Comparison of ENCODE assay signal across 9 cellular contexts in the genomic region with DNA sequence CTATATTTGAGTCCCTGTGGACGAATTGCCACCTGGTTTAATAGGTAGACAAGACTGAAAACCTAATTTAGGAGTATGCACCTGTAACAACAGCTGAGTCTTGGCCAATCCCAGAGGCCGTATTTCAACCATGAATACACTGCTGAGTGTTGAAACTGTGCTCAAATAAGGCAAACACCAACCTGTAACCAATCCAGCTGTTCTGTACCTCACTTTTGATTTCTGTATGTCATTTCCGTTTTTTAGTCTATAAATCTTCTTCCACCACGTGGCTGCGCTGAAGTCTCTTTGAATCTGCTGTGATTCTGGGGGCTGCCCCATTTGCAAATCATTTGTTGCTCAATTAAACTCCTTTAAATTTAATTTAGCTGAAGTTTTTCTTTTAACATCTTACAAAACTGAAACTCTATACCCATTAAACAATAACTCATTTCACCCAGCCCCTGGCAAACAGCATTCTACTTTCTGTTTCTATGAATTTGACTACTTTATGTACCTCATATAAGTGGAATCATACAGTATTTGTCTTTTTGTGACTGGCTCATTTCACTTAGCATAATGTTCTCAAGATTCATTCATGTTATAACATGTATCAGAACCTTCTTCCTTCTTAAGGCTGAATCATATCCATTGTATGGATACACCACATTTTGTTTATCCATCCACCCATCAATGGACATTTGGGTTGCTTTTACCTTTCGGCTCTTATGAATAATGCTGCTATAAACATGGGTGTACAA. TPM values are rescaled to one million over a fixed set of nuclear protein-coding genes. Genes with fewer than 3 reads are reported as not detected.
DNase-seq lines count a peak whose midpoint lies in the region; ATAC-seq and TF ChIP-seq lines count a peak whose summit lies in the region.
"Had no signal": no experiment of that assay in that cellular context is flagged by ENCODE, and none has a peak within 500 bp of the region (broad histone marks: within the 10 kb centered on the region; RNA-seq: fewer than 3 reads in every experiment).

No MANE protein-coding gene starts in this region.

- H3K9me3 Mint-ChIP-seq in activated T-helper 2 cell treated with anti-CD3 and anti-CD28 coated beads, Interferon-gamma antibody, Interleukin-2, Interleukin-4, amounts not matched to agents 10 μg/mL and 5 μg/mL and 100 μg/mL, durations not matched to agents 14 hours and 24 hours and 36 hours = no peaks in the 10 kb centered on the region
- H3K9me3 Mint-ChIP-seq in stimulated activated naive CD8-positive, alpha-beta T cell treated with anti-CD3 and anti-CD28 coated beads, Interleukin-15, amount 100 ng/mL, for 72 hours = no peaks in the 10 kb centered on the region

- H3K4me1 ChIP-seq in gastrocnemius medialis = no peaks in the 10 kb centered on the region
- H3K4me1 ChIP-seq: esophagus muscularis mucosa had no signal

- H3K36me3 ChIP-seq in gastrocnemius medialis = no peaks in the 10 kb centered on the region
- H3K36me3 ChIP-seq: esophagus muscularis mucosa had no signal

- no peaks in the 10 kb centered on the region for H3K27me3 ChIP-seq in gastrocnemius medialis
- H3K27me3 ChIP-seq: esophagus muscularis mucosa had no signal

- H3K27me3 Mint-ChIP-seq in activated T-helper 2 cell treated with anti-CD3 and anti-CD28 coated beads, Interferon-gamma antibody, Interleukin-2, Interleukin-4, amounts not matched to agents 10 μg/mL and 5 μg/mL and 100 μg/mL, durations not matched to agents 14 hours and 24 hours and 36 hours (ENCODE audit: low read depth) = peaks cover 6% of the 10 kb centered on the region
- no peaks in the 10 kb centered on the region for H3K27me3 Mint-ChIP-seq in stimulated activated naive CD8-positive, alpha-beta T cell treated with anti-CD3 and anti-CD28 coated beads, Interleukin-15, amount 100 ng/mL, for 72 hours

- peak overlapping the region; percentile 69 for H3K27ac Mint-ChIP-seq in activated T-helper 2 cell treated with anti-CD3 and anti-CD28 coated beads, Interferon-gamma antibody, Interleukin-2, Interleukin-4, amounts not matched to agents 10 μg/mL and 5 μg/mL and 100 μg/mL, durations not matched to agents 14 hours and 24 hours and 36 hours
- peak overlapping the region in 1 of 2 donors; percentile 79 for H3K27ac Mint-ChIP-seq in stimulated activated naive CD8-positive, alpha-beta T cell treated with anti-CD3 and anti-CD28 coated beads, Interleukin-15, amount 100 ng/mL, for 72 hours

- no peak overlapping the region for H3K4me3 Mint-ChIP-seq in activated T-helper 2 cell treated with anti-CD3 and anti-CD28 coated beads, Interferon-gamma antibody, Interleukin-2, Interleukin-4, amounts not matched to agents 10 μg/mL and 5 μg/mL and 100 μg/mL, durations not matched to agents 14 hours and 24 hours and 36 hours (ENCODE audit: low read depth)
- H3K4me3 Mint-ChIP-seq in stimulated activated naive CD8-positive, alpha-beta T cell treated with anti-CD3 and anti-CD28 coated beads, Interleukin-15, amount 100 ng/mL, for 72 hours = peak overlapping the region; percentile 54 to 65

- H3K4me1 Mint-ChIP-seq in activated T-helper 2 cell treated with anti-CD3 and anti-CD28 coated beads, Interferon-gamma antibody, Interleukin-2, Interleukin-4, amounts not matched to agents 10 μg/mL and 5 μg/mL and 100 μg/mL, durations not matched to agents 14 hours and 24 hours and 36 hours (ENCODE audit: low read depth) = peaks cover 10% of the 10 kb centered on the region
- peaks cover 10% of the 10 kb centered on the region for H3K4me1 Mint-ChIP-seq in stimulated activated naive CD8-positive, alpha-beta T cell treated with anti-CD3 and anti-CD28 coated beads, Interleukin-15, amount 100 ng/mL, for 72 hours

- no peaks in the 10 kb centered on the region for H3K36me3 Mint-ChIP-seq in activated T-helper 2 cell treated with anti-CD3 and anti-CD28 coated beads, Interferon-gamma antibody, Interleukin-2, Interleukin-4, amounts not matched to agents 10 μg/mL and 5 μg/mL and 100 μg/mL, durations not matched to agents 14 hours and 24 hours and 36 hours (ENCODE audit: low read depth)

- ATAC-seq in HG03108 (IDR thresholded peaks at IDR 0.05; ENCODE audit: unreplicated experiment) (peak; percentile 50), gastrocnemius medialis (no peak)
- peak; percentile 84 for ATAC-seq in stimulated activated naive CD8-positive, alpha-beta T cell treated with anti-CD3 and anti-CD28 coated beads, Interleukin-15, amount 100 ng/mL, for 72 hours

- H3K27ac ChIP-seq in gastrocnemius medialis = no peak overlapping the region
- H3K27ac ChIP-seq: esophagus muscularis mucosa had no signal

- no peaks in the 10 kb centered on the region for H3K9me3 ChIP-seq in gastrocnemius medialis
- H3K9me3 ChIP-seq: esophagus muscularis mucosa had no signal

- intact Hi-C loops in activated T-helper 2 cell treated with anti-CD3 and anti-CD28 coated beads, Interferon-gamma antibody, Interleukin-2, Interleukin-4, amounts not matched to agents 10 μg/mL and 5 μg/mL and 100 μg/mL, durations not matched to agents 14 hours and 24 hours and 36 hours (cut with micrococcal nuclease) = no loop called here
- intact Hi-C loops in gastrocnemius medialis (cut with DNase I; ENCODE audit: low total_unique reads) = no loop called here

- no peak overlapping the region for H3K4me3 ChIP-seq in gastrocnemius medialis
- H3K4me3 ChIP-seq: esophagus muscularis mucosa had no signal

- TF ChIP-seq POLR2A in gastrocnemius medialis (IDR thresholded peaks at IDR 0.05) = no peak

- peak; percentile 71 for DNase-seq in activated effector memory CD4-positive, alpha-beta T cell treated with anti-CD3 and anti-CD28 coated beads, Interleukin-2, amount 50 U/mL, for 16 hours
- DNase-seq in activated effector memory CD4-positive, alpha-beta T cell treated with Interleukin-2 at 50 U/mL for 16 hours = no peak
- DNase-seq in activated T-helper 2 cell treated with anti-CD3 and anti-CD28 coated beads, Interferon-gamma antibody, Interleukin-2, Interleukin-4, amounts not matched to agents 10 μg/mL and 5 μg/mL and 100 μg/mL, durations not matched to agents 14 hours and 24 hours and 36 hours (ENCODE audit: low spot score) = no peak
- peak; percentile 10 to 48 for DNase-seq in stimulated activated naive CD8-positive, alpha-beta T cell treated with anti-CD3 and anti-CD28 coated beads, Interleukin-15, amount 100 ng/mL, for 72 hours
- DNase-seq in NCI-H187 (lab: John Stamatoyannopoulos, UW) (no peak), T-helper 9 cell (no peak), gastrocnemius medialis (no peak)

- no peak for TF ChIP-seq CTCF in gastrocnemius medialis (IDR thresholded peaks at IDR 0.05 in 4 of 5, conservative IDR thresholded peaks at IDR 0.05 in 1 of 5)

- in situ Hi-C loops in gastrocnemius medialis (cut with MboI; ENCODE audit: low sequenced_read_pairs in 4 of 4) = no loop called here

RNA-seq across cellular contexts. Expression of a gene that starts 7.5 kb away (rescaled TPM):
- 24.1 and 27.8 TPM in 2 replicates for total RNA-seq in activated T-helper 2 cell treated with anti-CD3 and anti-CD28 coated beads, Interferon-gamma antibody, Interleukin-2, Interleukin-4, amounts not matched to agents 10 μg/mL and 5 μg/mL and 100 μg/mL, durations not matched to agents 14 hours and 24 hours and 36 hours
- total RNA-seq in gastrocnemius medialis = 10 to 100 TPM; 31.4 to 76.7 (median 53.9) TPM

Comparison
In these comparisons a context has a peak if more than half of its experiments do, and no peak if none do; other contexts are left out.
1. DNase-seq: peak in activated effector memory CD4-positive, alpha-beta T cell treated with anti-CD3 and anti-CD28 coated beads, Interleukin-2, amount 50 U/mL, for 16 hours (single experiment) and stimulated activated naive CD8-positive, alpha-beta T cell treated with anti-CD3 and anti-CD28 coated beads, Interleukin-15, amount 100 ng/mL, for 72 hours (2 of 2); none in activated effector memory CD4-positive, alpha-beta T cell treated with Interleukin-2 at 50 U/mL for 16 hours (single experiment), activated T-helper 2 cell treated with anti-CD3 and anti-CD28 coated beads, Interferon-gamma antibody, Interleukin-2, Interleukin-4, amounts not matched to agents 10 μg/mL and 5 μg/mL and 100 μg/mL, durations not matched to agents 14 hours and 24 hours and 36 hours (single experiment), NCI-H187 (0 of 2), T-helper 9 cell (single experiment) and gastrocnemius medialis (0 of 2).
2. ATAC-seq: peak in HG03108 (single experiment) and stimulated activated naive CD8-positive, alpha-beta T cell treated with anti-CD3 and anti-CD28 coated beads, Interleukin-15, amount 100 ng/mL, for 72 hours (single experiment); none in gastrocnemius medialis (0 of 2).